Comparison of ENCODE assay signal across 11 cellular contexts in the genomic region with DNA sequence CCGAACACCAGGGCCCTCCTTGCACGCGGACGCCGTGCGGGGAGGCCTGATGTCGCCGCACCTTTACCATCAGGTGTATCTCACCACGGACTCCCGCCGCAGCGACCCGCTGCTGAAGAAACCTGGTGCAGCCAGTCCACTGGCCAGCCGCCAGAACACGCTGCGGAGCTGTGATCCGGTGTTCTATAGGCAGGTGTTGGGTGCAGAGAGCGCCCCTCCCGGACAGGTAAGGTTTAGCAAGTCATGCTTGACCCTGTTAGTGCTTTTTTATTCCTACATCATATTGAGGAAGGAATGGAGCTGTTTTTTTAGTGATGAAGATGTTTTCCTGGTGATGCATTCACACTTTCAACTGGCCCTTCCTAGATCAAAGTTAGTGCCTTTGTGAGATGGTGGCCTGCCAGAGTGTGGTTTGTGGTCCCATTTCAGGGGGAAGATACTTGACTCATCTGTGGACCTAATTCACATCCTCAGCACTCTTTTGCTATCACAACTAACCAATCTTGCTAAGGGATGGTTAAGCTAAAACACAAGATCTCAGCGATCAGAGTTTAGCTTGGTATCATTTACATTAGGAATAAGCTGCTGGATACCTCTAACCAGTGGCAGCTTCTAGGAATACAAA. TPM values are rescaled to one million over a fixed set of nuclear protein-coding genes. Genes with fewer than 3 reads are reported as not detected.
A peak's percentile ranks its signal among the peaks of the same experiment; 100 is the strongest.
DNase-seq lines count a peak whose midpoint lies in the region; ATAC-seq, FAIRE-seq and TF ChIP-seq lines count a peak whose summit lies in the region.
"Had no signal": no experiment of that assay in that cellular context is flagged by ENCODE, and none has a peak within 500 bp of the region (broad histone marks: within the 10 kb centered on the region; RNA-seq: fewer than 3 reads in every experiment).

No MANE protein-coding gene starts in this region.

- TF ChIP-seq EP300 in K562 (IDR thresholded peaks at IDR 0.05; ENCODE audit: low read length): no peak

- in situ Hi-C loops in K562 (cut with MboI): no loop called here

- no peak for FAIRE-seq in K562 (lab: Jason Lieb, UNC)
- FAIRE-seq: A204.1 had no signal

- ATAC-seq in activated CD8-positive, alpha-beta T cell treated with anti-CD3 and anti-CD28 coated beads for 36 hours: no peak
- no peak for ATAC-seq in activated CD8-positive, alpha-beta T cell treated with anti-CD3 and anti-CD28 coated beads, Interleukin-2, amount 10 ng/mL, durations not matched to agents 7 days and 5 days
- ATAC-seq in K562: no peak
- no peak for ATAC-seq in HG03442 (IDR thresholded peaks at IDR 0.05; ENCODE audit: unreplicated experiment)
- ATAC-seq: T-cell had no signal

- POLR2A ChIA-PET in activated CD8-positive, alpha-beta T cell treated with anti-CD3 and anti-CD28 coated beads for 36 hours (lab: Charles Lee): interaction anchor here (0.8 to 1.2 kb wide), 2 partner anchors 30 to 36 kb away, joined by 3 to 5 read pairs; no protein-coding TSS in a partner anchor
- POLR2A ChIA-PET in activated CD8-positive, alpha-beta T cell treated with anti-CD3 and anti-CD28 coated beads, Interleukin-2, amount 10 ng/mL, durations not matched to agents 7 days and 5 days (lab: Charles Lee): no interaction called here
- POLR2A ChIA-PET in K562 (lab: Yijun Ruan, JAX): no interaction called here
- POLR2A ChIA-PET in HEK293T (lab: Yijun Ruan, JAX): no interaction called here

- 12% methylated on average over 20 of the region's 20 CpGs for WGBS in K562 (ENCODE audit: insufficient coverage, low coverage, missing lambda C conversion rate)

- no peak for TF ChIP-seq RAD21 in K562 (CRISPR knock-in tag; conservative IDR thresholded peaks at IDR 0.05 in 1 of 2, IDR thresholded peaks at IDR 0.05 in 1 of 2)

- no peak overlapping the region for H3K4me3 Mint-ChIP-seq in activated CD8-positive, alpha-beta T cell treated with anti-CD3 and anti-CD28 coated beads for 36 hours
- no peak overlapping the region for H3K4me3 Mint-ChIP-seq in activated CD8-positive, alpha-beta T cell treated with anti-CD3 and anti-CD28 coated beads, Interleukin-2, amount 10 ng/mL, durations not matched to agents 7 days and 5 days
- H3K4me3 Mint-ChIP-seq in type B pancreatic cell: peak overlapping the region; percentile 75

- H3K36me3 ChIP-seq in K562 (ENCODE audit: control insufficient read depth, insufficient read depth, low read length): no peaks in the 10 kb centered on the region

- H2AFZ ChIP-seq in K562 (ENCODE audit: low read depth, low read length): no peak overlapping the region

- peaks cover 25% of the 10 kb centered on the region for H3K4me1 Mint-ChIP-seq in activated CD8-positive, alpha-beta T cell treated with anti-CD3 and anti-CD28 coated beads for 36 hours (ENCODE audit: low read depth)
- H3K4me1 Mint-ChIP-seq in activated CD8-positive, alpha-beta T cell treated with anti-CD3 and anti-CD28 coated beads, Interleukin-2, amount 10 ng/mL, durations not matched to agents 7 days and 5 days (ENCODE audit: low read depth): peaks cover 29% of the 10 kb centered on the region
- H3K4me1 Mint-ChIP-seq in type B pancreatic cell (ENCODE audit: unreplicated experiment): peaks cover 18% of the 10 kb centered on the region

- H3K9ac ChIP-seq in K562 (ENCODE audit: insufficient read depth in 1 of 2, low read depth in 2 of 2, low read length in 2 of 2): no peak overlapping the region

- no peak for TF ChIP-seq CTCF in activated CD8-positive, alpha-beta T cell treated with anti-CD3 and anti-CD28 coated beads for 36 hours (IDR thresholded peaks at IDR 0.05)
- 0 out of 6 replicates have a peak, but pooled peaks of 1 of the 3 experiments have one; percentile 24 for TF ChIP-seq CTCF in K562 (IDR thresholded peaks at IDR 0.05 in 2 of 3, conservative IDR thresholded peaks at IDR 0.05 in 1 of 3; ENCODE audit: insufficient read depth in 2 of 3, low read depth in 1 of 3, low read length in 3 of 3)
- peak; percentile 50 for TF ChIP-seq CTCF in type B pancreatic cell (conservative IDR thresholded peaks at IDR 0.05)

- H3K27me3 Mint-ChIP-seq in activated CD8-positive, alpha-beta T cell treated with anti-CD3 and anti-CD28 coated beads for 36 hours: peaks cover 64% of the 10 kb centered on the region
- peaks cover 78% of the 10 kb centered on the region for H3K27me3 Mint-ChIP-seq in activated CD8-positive, alpha-beta T cell treated with anti-CD3 and anti-CD28 coated beads, Interleukin-2, amount 10 ng/mL, durations not matched to agents 7 days and 5 days (ENCODE audit: low read depth)
- H3K27me3 Mint-ChIP-seq in type B pancreatic cell: peaks cover 13% of the 10 kb centered on the region

- H3K9me1 ChIP-seq in K562 (ENCODE audit: control insufficient read depth, insufficient read depth, low read length): no peaks in the 10 kb centered on the region

- H3K4me3 ChIP-seq in K562: no peak overlapping the region

- no peak overlapping the region for H3K27ac Mint-ChIP-seq in activated CD8-positive, alpha-beta T cell treated with anti-CD3 and anti-CD28 coated beads for 36 hours
- no peak overlapping the region for H3K27ac Mint-ChIP-seq in activated CD8-positive, alpha-beta T cell treated with anti-CD3 and anti-CD28 coated beads, Interleukin-2, amount 10 ng/mL, durations not matched to agents 7 days and 5 days
- H3K27ac Mint-ChIP-seq in type B pancreatic cell: no peak overlapping the region
- H3K27ac Mint-ChIP-seq: T-cell had no signal

- no peaks in the 10 kb centered on the region for H3K9me3 Mint-ChIP-seq in activated CD8-positive, alpha-beta T cell treated with anti-CD3 and anti-CD28 coated beads for 36 hours
- H3K9me3 Mint-ChIP-seq in activated CD8-positive, alpha-beta T cell treated with anti-CD3 and anti-CD28 coated beads, Interleukin-2, amount 10 ng/mL, durations not matched to agents 7 days and 5 days (ENCODE audit: insufficient read depth): no peaks in the 10 kb centered on the region
- no peaks in the 10 kb centered on the region for H3K9me3 Mint-ChIP-seq in type B pancreatic cell
- H3K9me3 Mint-ChIP-seq: T-cell had no signal

- peaks cover 20 to 32% of the 10 kb centered on the region in 2 experiments; a peak in 4 of 5 replicates for H3K27me3 ChIP-seq in K562 (ENCODE audit: control insufficient read depth in 2 of 2, insufficient read depth in 2 of 2, low read length in 2 of 2)

- CTCF ChIA-PET in activated CD8-positive, alpha-beta T cell treated with anti-CD3 and anti-CD28 coated beads for 36 hours (lab: Charles Lee): interaction anchor here (0.8 to 2.3 kb wide), 6 partner anchors 14 to 86 kb away, joined by 3 to 9 read pairs (median 3); no protein-coding TSS in a partner anchor
- CTCF ChIA-PET in activated CD8-positive, alpha-beta T cell treated with anti-CD3 and anti-CD28 coated beads, Interleukin-2, amount 10 ng/mL, durations not matched to agents 7 days and 5 days (lab: Charles Lee): interaction anchor here (0.8 to 1.6 kb wide), 4 partner anchors 13 to 65 kb away, joined by 3 to 4 read pairs (median 4); partner anchors contain the start of gene PCDHGA10
- CTCF ChIA-PET in K562 (lab: Yijun Ruan, JAX; ENCODE audit: low intra/inter-chr PET ratio) (no interaction called here), HEK293T (lab: Yijun Ruan, JAX) (no interaction called here)

- H4K20me1 ChIP-seq in K562 (replicated peaks; ENCODE audit: control insufficient read depth, insufficient read depth, low read length): no peaks in the 10 kb centered on the region; the same call in 1 of the 2 replicates

- BruUV-seq in K562 (replicated peaks; lab: Mats Ljungman, UMichigan): no TSS peak

- peak; percentile 36 for DNase-seq in activated CD8-positive, alpha-beta T cell treated with anti-CD3 and anti-CD28 coated beads for 36 hours
- DNase-seq in activated CD8-positive, alpha-beta T cell treated with anti-CD3 and anti-CD28 coated beads, Interleukin-2, amount 10 ng/mL, durations not matched to agents 7 days and 5 days: no peak
- DNase-seq in K562 (ENCODE audit: extremely low read depth in 1 of 4, low spot score in 3 of 4) (peak in 1 of 4 experiments; percentile 7), left kidney (ENCODE audit: low read depth, low spot score) (peak; percentile 72), type B pancreatic cell (ENCODE audit: extremely low spot score, unreplicated experiment) (no peak), HEK293T (ENCODE audit: extremely low spot score) (no peak)
- no peak for DNase-seq in activated CD4-positive, alpha-beta T cell treated with anti-CD3 and anti-CD28 coated beads for 48 hours
- DNase-seq: cerebellar nuclear complex, T-cell had no signal

- no peaks in the 10 kb centered on the region for H3K36me3 Mint-ChIP-seq in activated CD8-positive, alpha-beta T cell treated with anti-CD3 and anti-CD28 coated beads for 36 hours (ENCODE audit: low read depth)
- H3K36me3 Mint-ChIP-seq in activated CD8-positive, alpha-beta T cell treated with anti-CD3 and anti-CD28 coated beads, Interleukin-2, amount 10 ng/mL, durations not matched to agents 7 days and 5 days (ENCODE audit: low read depth): peaks cover 3% of the 10 kb centered on the region
- peaks cover 40% of the 10 kb centered on the region for H3K36me3 Mint-ChIP-seq in type B pancreatic cell
- H3K36me3 Mint-ChIP-seq: T-cell had no signal

- no peak overlapping the region for H3K27ac ChIP-seq in K562 (ENCODE audit: extremely low read depth, low read depth, low read length)

- intact Hi-C loops in activated CD8-positive, alpha-beta T cell treated with anti-CD3 and anti-CD28 coated beads for 36 hours (cut with micrococcal nuclease): no loop called here
- intact Hi-C loops in K562 (cut with micrococcal nuclease): no loop called here

- no peaks in the 10 kb centered on the region for H3K9me3 ChIP-seq in K562 (replicated peaks; ENCODE audit: control insufficient read depth, insufficient read depth, low read depth, low read length)

- H3K4me1 ChIP-seq in K562 (replicated peaks in 1 of 2; ENCODE audit: control insufficient read depth in 2 of 2, insufficient read depth in 2 of 2, low read length in 2 of 2): peaks cover 0 to 14% of the 10 kb centered on the region in 2 experiments; a peak in 1 of 5 replicates

- no peak overlapping the region for H3K4me2 ChIP-seq in K562 (ENCODE audit: insufficient read depth, low read length)

- no peak for TF ChIP-seq POLR2A in K562 (conservative IDR thresholded peaks at IDR 0.05)

- H3K79me2 ChIP-seq in K562 (ENCODE audit: control insufficient read depth, insufficient read depth, low read length): no peaks in the 10 kb centered on the region

RNA-seq across cellular contexts. Expression of gene PCDHGC3, which starts 2.7 kb away (rescaled TPM):
- not detected for total RNA-seq in activated CD8-positive, alpha-beta T cell treated with anti-CD3 and anti-CD28 coated beads for 36 hours
- total RNA-seq in activated CD8-positive, alpha-beta T cell treated with anti-CD3 and anti-CD28 coated beads, Interleukin-2, amount 10 ng/mL, durations not matched to agents 7 days and 5 days: not detected
- 0.12 TPM in 1 of 2 replicates, not detected in the other for total RNA-seq in K562 (2011; cell fraction: chromatin; rRNA removed; ENCODE audit: low replicate concordance)
- total RNA-seq in K562 (2011; cell fraction: nucleolus; rRNA removed): not detected in 2 replicates
- not detected in 2 replicates for total RNA-seq in K562 (2011; cell fraction: nucleoplasm; rRNA removed)
- total RNA-seq in K562 (2014; rRNA removed) (not detected in 2 replicates), K562 (2014; rRNA removed; fragmentation: Illumina TruSeq; extraction: Trizol) (not detected in 2 replicates), K562 (2015; rRNA removed; fragmentation: Illumina TruSeq; extraction: Trizol) (not detected in 2 replicates), K562 (2021) (0.07 and 0.20 TPM in 2 replicates), type B pancreatic cell (ENCODE audit: low replicate concordance) (11.0 and 60.3 TPM in 2 replicates)
- polyA plus RNA-seq in K562 (2011; rRNA removed) (not detected in 2 replicates), K562 (2014; fragmentation: Illumina TruSeq; extraction: Trizol) (not detected in 2 replicates), K562 (2014; fragmentation: Nextera tagmentation; extraction: Ambion mirVana) (not detected), K562 (2014; rRNA removed) (not detected in 2 replicates)
- polyA plus RNA-seq in K562 (2011; cell fraction: cytosol; rRNA removed): not detected in 2 replicates
- not detected in 2 replicates for polyA plus RNA-seq in K562 (2011; cell fraction: nucleus; rRNA removed)
- polyA plus RNA-seq in K562 (2012): not detected in 2 replicates
- not detected in 2 replicates for polyA minus RNA-seq in K562 (2011; rRNA and poly(A)+ RNA removed)
- polyA minus RNA-seq in K562 (2011; cell fraction: cytosol; rRNA and poly(A)+ RNA removed): not detected in 2 replicates
- not detected in 2 replicates for polyA minus RNA-seq in K562 (2011; cell fraction: nucleus; rRNA and poly(A)+ RNA removed)

RNA-seq across cellular contexts. Expression of gene PCDHGC4, which starts 6.4 kb away (rescaled TPM):
- not detected for total RNA-seq in activated CD8-positive, alpha-beta T cell treated with anti-CD3 and anti-CD28 coated beads for 36 hours
- not detected for total RNA-seq in activated CD8-positive, alpha-beta T cell treated with anti-CD3 and anti-CD28 coated beads, Interleukin-2, amount 10 ng/mL, durations not matched to agents 7 days and 5 days
- total RNA-seq in K562 (2011; cell fraction: chromatin; rRNA removed; ENCODE audit: low replicate concordance): not detected in 2 replicates
- total RNA-seq in K562 (2011; cell fraction: nucleolus; rRNA removed): not detected in 2 replicates
- total RNA-seq in K562 (2011; cell fraction: nucleoplasm; rRNA removed): not detected in 2 replicates
- total RNA-seq in K562 (2014; rRNA removed) (0.05 TPM in 1 of 2 replicates, not detected in the other), K562 (2014; rRNA removed; fragmentation: Illumina TruSeq; extraction: Trizol) (not detected in 2 replicates), K562 (2015; rRNA removed; fragmentation: Illumina TruSeq; extraction: Trizol) (not detected in 2 replicates), K562 (2021) (not detected in 2 replicates), type B pancreatic cell (ENCODE audit: low replicate concordance) (0.38 and 4.0 TPM in 2 replicates)
- polyA plus RNA-seq in K562 (2011; rRNA removed) (not detected in 2 replicates), K562 (2014; fragmentation: Illumina TruSeq; extraction: Trizol) (not detected in 2 replicates), K562 (2014; fragmentation: Nextera tagmentation; extraction: Ambion mirVana) (not detected), K562 (2014; rRNA removed) (not detected in 2 replicates)
- polyA plus RNA-seq in K562 (2011; cell fraction: cytosol; rRNA removed): not detected in 2 replicates
- polyA plus RNA-seq in K562 (2011; cell fraction: nucleus; rRNA removed): not detected in 2 replicates
- not detected in 2 replicates for polyA plus RNA-seq in K562 (2012)
- not detected in 2 replicates for polyA minus RNA-seq in K562 (2011; rRNA and poly(A)+ RNA removed)
- polyA minus RNA-seq in K562 (2011; cell fraction: cytosol; rRNA and poly(A)+ RNA removed): not detected in 2 replicates
- polyA minus RNA-seq in K562 (2011; cell fraction: nucleus; rRNA and poly(A)+ RNA removed): not detected in 2 replicates

RNA-seq across cellular contexts. Expression of gene PCDHGC5, which starts 10.4 kb away (rescaled TPM):
- not detected for total RNA-seq in activated CD8-positive, alpha-beta T cell treated with anti-CD3 and anti-CD28 coated beads for 36 hours
- total RNA-seq in activated CD8-positive, alpha-beta T cell treated with anti-CD3 and anti-CD28 coated beads, Interleukin-2, amount 10 ng/mL, durations not matched to agents 7 days and 5 days: not detected
- 0.14 TPM in 1 of 2 replicates, not detected in the other for total RNA-seq in K562 (2011; cell fraction: chromatin; rRNA removed; ENCODE audit: low replicate concordance)
- total RNA-seq in K562 (2011; cell fraction: nucleolus; rRNA removed): 0.17 TPM in 1 of 2 replicates, not detected in the other
- not detected in 2 replicates for total RNA-seq in K562 (2011; cell fraction: nucleoplasm; rRNA removed)
- total RNA-seq in K562 (2014; rRNA removed) (not detected in 2 replicates), K562 (2014; rRNA removed; fragmentation: Illumina TruSeq; extraction: Trizol) (not detected in 2 replicates), K562 (2015; rRNA removed; fragmentation: Illumina TruSeq; extraction: Trizol) (not detected in 2 replicates), K562 (2021) (not detected in 2 replicates), type B pancreatic cell (ENCODE audit: low replicate concordance) (0.45 and 1.9 TPM in 2 replicates)
- polyA plus RNA-seq in K562 (2011; rRNA removed) (not detected in 2 replicates), K562 (2014; fragmentation: Illumina TruSeq; extraction: Trizol) (not detected in 2 replicates), K562 (2014; fragmentation: Nextera tagmentation; extraction: Ambion mirVana) (not detected), K562 (2014; rRNA removed) (not detected in 2 replicates)
- not detected in 2 replicates for polyA plus RNA-seq in K562 (2011; cell fraction: cytosol; rRNA removed)
- not detected in 2 replicates for polyA plus RNA-seq in K562 (2011; cell fraction: nucleus; rRNA removed)
- polyA plus RNA-seq in K562 (2012): not detected in 2 replicates
- not detected in 2 replicates for polyA minus RNA-seq in K562 (2011; rRNA and poly(A)+ RNA removed)
- not detected in 2 replicates for polyA minus RNA-seq in K562 (2011; cell fraction: cytosol; rRNA and poly(A)+ RNA removed)
- polyA minus RNA-seq in K562 (2011; cell fraction: nucleus; rRNA and poly(A)+ RNA removed): not detected in 2 replicates
- total RNA-seq: T-cell had no signal

RNA-seq across cellular contexts. Expression of gene PCDHGA12, which starts 48.1 kb away (rescaled TPM):
- not detected for total RNA-seq in activated CD8-positive, alpha-beta T cell treated with anti-CD3 and anti-CD28 coated beads for 36 hours
- not detected for total RNA-seq in activated CD8-positive, alpha-beta T cell treated with anti-CD3 and anti-CD28 coated beads, Interleukin-2, amount 10 ng/mL, durations not matched to agents 7 days and 5 days
- not detected in 2 replicates for total RNA-seq in K562 (2011; cell fraction: chromatin; rRNA removed; ENCODE audit: low replicate concordance)
- not detected in 2 replicates for total RNA-seq in K562 (2011; cell fraction: nucleolus; rRNA removed)
- 0.15 TPM in 1 of 2 replicates, not detected in the other for total RNA-seq in K562 (2011; cell fraction: nucleoplasm; rRNA removed)
- not detected in 2 replicates for total RNA-seq in K562 (2014; rRNA removed)
- total RNA-seq in K562 (2014; rRNA removed; fragmentation: Illumina TruSeq; extraction: Trizol): not detected in 2 replicates
- total RNA-seq in K562 (2015; rRNA removed; fragmentation: Illumina TruSeq; extraction: Trizol): not detected in 2 replicates
- 0.13 TPM in 1 of 2 replicates, not detected in the other for total RNA-seq in K562 (2021)
- polyA plus RNA-seq in K562 (2011; rRNA removed): 0.03 TPM in 1 of 2 replicates, not detected in the other
- not detected in 2 replicates for polyA plus RNA-seq in K562 (2011; cell fraction: cytosol; rRNA removed)
- 0.09 TPM in 1 of 2 replicates, not detected in the other for polyA plus RNA-seq in K562 (2011; cell fraction: nucleus; rRNA removed)
- polyA plus RNA-seq in K562 (2012): 0.04 TPM in 2 replicates
- not detected in 2 replicates for polyA plus RNA-seq in K562 (2014; fragmentation: Illumina TruSeq; extraction: Trizol)
- not detected for polyA plus RNA-seq in K562 (2014; fragmentation: Nextera tagmentation; extraction: Ambion mirVana)
- not detected in 2 replicates for polyA plus RNA-seq in K562 (2014; rRNA removed)
- not detected in 2 replicates for polyA minus RNA-seq in K562 (2011; rRNA and poly(A)+ RNA removed)
- not detected in 2 replicates for polyA minus RNA-seq in K562 (2011; cell fraction: cytosol; rRNA and poly(A)+ RNA removed)
- polyA minus RNA-seq in K562 (2011; cell fraction: nucleus; rRNA and poly(A)+ RNA removed): not detected in 2 replicates
- total RNA-seq in type B pancreatic cell (ENCODE audit: low replicate concordance): 1.2 and 1.7 TPM in 2 replicates

RNA-seq across cellular contexts. Expression of gene PCDHGA11, which starts 57.6 kb away (rescaled TPM):
- not detected for total RNA-seq in activated CD8-positive, alpha-beta T cell treated with anti-CD3 and anti-CD28 coated beads for 36 hours
- total RNA-seq in activated CD8-positive, alpha-beta T cell treated with anti-CD3 and anti-CD28 coated beads, Interleukin-2, amount 10 ng/mL, durations not matched to agents 7 days and 5 days: under 1 TPM in 1 of 2 experiments, not detected in 1; 0.05 TPM
- total RNA-seq in K562 (2011; cell fraction: chromatin; rRNA removed; ENCODE audit: low replicate concordance): 0.14 and 0.32 TPM in 2 replicates
- total RNA-seq in K562 (2011; cell fraction: nucleolus; rRNA removed): 0.33 TPM in 1 of 2 replicates, not detected in the other
- 0.15 and 0.23 TPM in 2 replicates for total RNA-seq in K562 (2011; cell fraction: nucleoplasm; rRNA removed)
- total RNA-seq in K562 (2014; rRNA removed) (0.04 and 0.05 TPM in 2 replicates), K562 (2014; rRNA removed; fragmentation: Illumina TruSeq; extraction: Trizol) (0.04 and 0.06 TPM in 2 replicates), K562 (2015; rRNA removed; fragmentation: Illumina TruSeq; extraction: Trizol) (0.07 and 0.08 TPM in 2 replicates), K562 (2021) (0.04 TPM in 1 of 2 replicates, not detected in the other), type B pancreatic cell (ENCODE audit: low replicate concordance) (2.6 TPM in 2 replicates)
- polyA plus RNA-seq in K562 (2011; rRNA removed) (0.01 TPM in 1 of 2 replicates, not detected in the other), K562 (2014; fragmentation: Illumina TruSeq; extraction: Trizol) (0.04 TPM in 1 of 2 replicates, not detected in the other), K562 (2014; fragmentation: Nextera tagmentation; extraction: Ambion mirVana) (not detected), K562 (2014; rRNA removed) (not detected in 2 replicates)
- polyA plus RNA-seq in K562 (2011; cell fraction: cytosol; rRNA removed): 0.01 and 0.03 TPM in 2 replicates
- 0.23 TPM in 1 of 2 replicates, not detected in the other for polyA plus RNA-seq in K562 (2011; cell fraction: nucleus; rRNA removed)
- 0.03 TPM in 1 of 2 replicates, not detected in the other for polyA plus RNA-seq in K562 (2012)
- polyA minus RNA-seq in K562 (2011; rRNA and poly(A)+ RNA removed): 0.12 and 0.18 TPM in 2 replicates
- not detected in 2 replicates for polyA minus RNA-seq in K562 (2011; cell fraction: cytosol; rRNA and poly(A)+ RNA removed)
- polyA minus RNA-seq in K562 (2011; cell fraction: nucleus; rRNA and poly(A)+ RNA removed): 0.11 and 0.13 TPM in 2 replicates

Comparison
In these comparisons a context has a peak if more than half of its experiments do, and no peak if none do; other contexts are left out.
1. DNase-seq: peak in activated CD8-positive, alpha-beta T cell treated with anti-CD3 and anti-CD28 coated beads for 36 hours (single experiment) and left kidney (single experiment); none in activated CD8-positive, alpha-beta T cell treated with anti-CD3 and anti-CD28 coated beads, Interleukin-2, amount 10 ng/mL, durations not matched to agents 7 days and 5 days (single experiment), type B pancreatic cell (single experiment), HEK293T (single experiment) and activated CD4-positive, alpha-beta T cell treated with anti-CD3 and anti-CD28 coated beads for 48 hours (single experiment).
2. CTCF ChIA-PET loops: an anchor here in activated CD8-positive, alpha-beta T cell treated with anti-CD3 and anti-CD28 coated beads for 36 hours (0.8 to 2.3 kb wide) and activated CD8-positive, alpha-beta T cell treated with anti-CD3 and anti-CD28 coated beads, Interleukin-2, amount 10 ng/mL, durations not matched to agents 7 days and 5 days (0.8 to 1.6 kb wide); none called in K562 and HEK293T.